In the genomic region with DNA sequence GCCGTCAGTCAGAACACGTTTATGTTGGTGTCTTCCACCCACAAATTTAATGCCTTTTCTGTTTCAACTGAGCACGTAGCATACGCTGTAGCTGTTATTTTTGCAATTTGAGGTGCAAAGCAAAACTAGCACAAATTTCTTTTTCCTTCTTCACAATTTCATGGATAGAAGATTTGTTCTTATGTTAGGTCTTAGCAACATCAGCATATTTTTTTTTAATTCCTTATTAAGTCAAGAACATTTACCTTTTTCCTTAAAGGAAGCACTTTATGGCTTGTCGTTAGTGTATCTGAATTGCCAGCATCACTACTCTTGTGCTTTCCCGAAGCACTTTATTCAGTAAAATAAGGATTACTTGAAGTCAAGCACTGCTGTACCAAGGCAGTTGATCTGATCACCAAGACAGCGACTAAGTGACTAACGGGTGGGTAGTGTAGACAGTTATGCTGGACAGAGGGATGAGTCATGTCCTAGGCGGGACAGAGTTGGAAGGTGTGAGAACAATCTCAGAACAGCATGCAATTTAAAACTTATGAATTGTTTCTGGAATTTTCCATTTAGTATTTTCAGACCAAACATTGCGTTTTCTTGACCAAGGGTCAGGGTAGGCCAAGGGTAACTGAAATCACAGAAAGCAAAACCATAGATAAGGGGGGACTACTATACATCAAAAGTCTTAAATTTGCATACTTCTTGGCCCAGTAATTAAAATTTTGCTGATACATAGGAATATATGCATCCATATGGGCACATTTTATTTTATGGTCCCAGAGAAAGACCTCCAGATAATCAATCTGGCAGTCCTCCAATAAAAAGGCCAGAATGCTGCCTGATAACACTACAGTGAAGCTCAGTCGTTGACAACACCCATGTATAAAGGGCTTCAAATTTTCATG, we compare ENCODE assay signal across 13 cellular contexts. TPM values are rescaled to one million over a fixed set of nuclear protein-coding genes. Genes with fewer than 3 reads are reported as not detected.
DNase-seq lines count a peak whose midpoint lies in the region; ATAC-seq and TF ChIP-seq lines count a peak whose summit lies in the region.
"Had no signal": no experiment of that assay in that cellular context is flagged by ENCODE, and none has a peak within 500 bp of the region (broad histone marks: within the 10 kb centered on the region; RNA-seq: fewer than 3 reads in every experiment).

No MANE protein-coding gene starts in this region.

- H4K8ac ChIP-seq in mesendoderm (ENCODE audit: low read depth, low read length) = no peak overlapping the region

- no peaks in the 10 kb centered on the region for H3K79me1 ChIP-seq in mesendoderm (ENCODE audit: low read length)

- no peak overlapping the region for H2BK120ac ChIP-seq in mesendoderm (ENCODE audit: low read depth, low read length)

- CTCF ChIA-PET in activated CD8-positive, alpha-beta T cell treated with anti-CD3 and anti-CD28 coated beads for 36 hours (lab: Charles Lee) = no interaction called here
- CTCF ChIA-PET in activated CD8-positive, alpha-beta T cell treated with anti-CD3 and anti-CD28 coated beads, Interleukin-2, amount 10 ng/mL, durations not matched to agents 7 days and 5 days (lab: Charles Lee) = no interaction called here

- H3K79me2 ChIP-seq in mesendoderm (ENCODE audit: control insufficient read depth, insufficient read depth, low read length) = no peaks in the 10 kb centered on the region

- no peaks in the 10 kb centered on the region for H3K9me3 ChIP-seq in body of pancreas
- H3K9me3 ChIP-seq: sigmoid colon, transverse colon had no signal

- no peak overlapping the region for H2AK5ac ChIP-seq in mesendoderm (ENCODE audit: low read length)

- H3K27me3 Mint-ChIP-seq in activated CD8-positive, alpha-beta T cell treated with anti-CD3 and anti-CD28 coated beads for 36 hours = no peaks in the 10 kb centered on the region
- no peaks in the 10 kb centered on the region for H3K27me3 Mint-ChIP-seq in activated CD8-positive, alpha-beta T cell treated with anti-CD3 and anti-CD28 coated beads, Interleukin-2, amount 10 ng/mL, durations not matched to agents 7 days and 5 days (ENCODE audit: low read depth)
- H3K27me3 Mint-ChIP-seq in activated T-helper 1 cell treated with anti-CD3 and anti-CD28 coated beads, Interleukin-12 subunit alpha, Interleukin-12 subunit beta, Interleukin-2, Interleukin-4 antibody, amounts not matched to agents 30 ng/mL and 10 ng/mL and 1 ng/mL, durations not matched to agents 14 hours and 24 hours and 36 hours (ENCODE audit: insufficient read depth) = no peaks in the 10 kb centered on the region
- H3K27me3 Mint-ChIP-seq: naive thymus-derived CD8-positive, alpha-beta T cell had no signal

- H3K4me3 Mint-ChIP-seq in activated CD8-positive, alpha-beta T cell treated with anti-CD3 and anti-CD28 coated beads for 36 hours = no peak overlapping the region
- no peak overlapping the region for H3K4me3 Mint-ChIP-seq in activated CD8-positive, alpha-beta T cell treated with anti-CD3 and anti-CD28 coated beads, Interleukin-2, amount 10 ng/mL, durations not matched to agents 7 days and 5 days
- H3K4me3 Mint-ChIP-seq in activated T-helper 1 cell treated with anti-CD3 and anti-CD28 coated beads, Interleukin-12 subunit alpha, Interleukin-12 subunit beta, Interleukin-2, Interleukin-4 antibody, amounts not matched to agents 30 ng/mL and 10 ng/mL and 1 ng/mL, durations not matched to agents 14 hours and 24 hours and 36 hours = no peak overlapping the region
- no peak overlapping the region for H3K4me3 Mint-ChIP-seq in stimulated activated effector memory CD8-positive, alpha-beta T cell treated with anti-CD3 and anti-CD28 coated beads, Interleukin-12 subunit alpha, Interleukin-12 subunit beta, amount 100 ng/mL, for 72 hours
- H3K4me3 Mint-ChIP-seq: H9; naive thymus-derived CD8-positive, alpha-beta T cell had no signal

- POLR2A ChIA-PET in activated CD8-positive, alpha-beta T cell treated with anti-CD3 and anti-CD28 coated beads for 36 hours (lab: Charles Lee) = interaction anchor here (2.4 kb wide), 1 partner anchor 13 kb away, joined by 6 read pairs; the partner anchor contains the start of genes BABAM2 and RBKS
- POLR2A ChIA-PET in activated CD8-positive, alpha-beta T cell treated with anti-CD3 and anti-CD28 coated beads, Interleukin-2, amount 10 ng/mL, durations not matched to agents 7 days and 5 days (lab: Charles Lee) = no interaction called here

- H3K9me3 Mint-ChIP-seq in activated CD8-positive, alpha-beta T cell treated with anti-CD3 and anti-CD28 coated beads for 36 hours = peaks cover 2% of the 10 kb centered on the region
- H3K9me3 Mint-ChIP-seq in activated CD8-positive, alpha-beta T cell treated with anti-CD3 and anti-CD28 coated beads, Interleukin-2, amount 10 ng/mL, durations not matched to agents 7 days and 5 days (ENCODE audit: insufficient read depth) = no peaks in the 10 kb centered on the region
- H3K9me3 Mint-ChIP-seq in activated T-helper 1 cell treated with anti-CD3 and anti-CD28 coated beads, Interleukin-12 subunit alpha, Interleukin-12 subunit beta, Interleukin-2, Interleukin-4 antibody, amounts not matched to agents 30 ng/mL and 10 ng/mL and 1 ng/mL, durations not matched to agents 14 hours and 24 hours and 36 hours = peaks cover 5% of the 10 kb centered on the region
- peaks cover 2% of the 10 kb centered on the region for H3K9me3 Mint-ChIP-seq in stimulated activated effector memory CD8-positive, alpha-beta T cell treated with anti-CD3 and anti-CD28 coated beads, Interleukin-12 subunit alpha, Interleukin-12 subunit beta, amount 100 ng/mL, for 72 hours
- H3K9me3 Mint-ChIP-seq: H9; naive thymus-derived CD8-positive, alpha-beta T cell had no signal

- no peak overlapping the region for H3K27ac ChIP-seq in mesendoderm (ENCODE audit: low read depth, low read length)
- H3K27ac ChIP-seq in body of pancreas = no peak overlapping the region
- H3K27ac ChIP-seq: sigmoid colon, transverse colon had no signal

- no peak overlapping the region for H3K56ac ChIP-seq in mesendoderm (ENCODE audit: low read length)

- H3K36me3 Mint-ChIP-seq in activated CD8-positive, alpha-beta T cell treated with anti-CD3 and anti-CD28 coated beads for 36 hours (ENCODE audit: low read depth) = peaks cover 70% of the 10 kb centered on the region
- peaks cover 69% of the 10 kb centered on the region for H3K36me3 Mint-ChIP-seq in activated CD8-positive, alpha-beta T cell treated with anti-CD3 and anti-CD28 coated beads, Interleukin-2, amount 10 ng/mL, durations not matched to agents 7 days and 5 days (ENCODE audit: low read depth)
- peaks cover 51% of the 10 kb centered on the region for H3K36me3 Mint-ChIP-seq in activated T-helper 1 cell treated with anti-CD3 and anti-CD28 coated beads, Interleukin-12 subunit alpha, Interleukin-12 subunit beta, Interleukin-2, Interleukin-4 antibody, amounts not matched to agents 30 ng/mL and 10 ng/mL and 1 ng/mL, durations not matched to agents 14 hours and 24 hours and 36 hours (ENCODE audit: low read depth)
- H3K36me3 Mint-ChIP-seq in stimulated activated effector memory CD8-positive, alpha-beta T cell treated with anti-CD3 and anti-CD28 coated beads, Interleukin-12 subunit alpha, Interleukin-12 subunit beta, amount 100 ng/mL, for 72 hours = peaks cover 58% of the 10 kb centered on the region

- peaks cover 77% of the 10 kb centered on the region for H3K4me1 Mint-ChIP-seq in activated CD8-positive, alpha-beta T cell treated with anti-CD3 and anti-CD28 coated beads for 36 hours (ENCODE audit: low read depth)
- H3K4me1 Mint-ChIP-seq in activated CD8-positive, alpha-beta T cell treated with anti-CD3 and anti-CD28 coated beads, Interleukin-2, amount 10 ng/mL, durations not matched to agents 7 days and 5 days (ENCODE audit: low read depth) = peaks cover 35% of the 10 kb centered on the region
- H3K4me1 Mint-ChIP-seq in activated T-helper 1 cell treated with anti-CD3 and anti-CD28 coated beads, Interleukin-12 subunit alpha, Interleukin-12 subunit beta, Interleukin-2, Interleukin-4 antibody, amounts not matched to agents 30 ng/mL and 10 ng/mL and 1 ng/mL, durations not matched to agents 14 hours and 24 hours and 36 hours (ENCODE audit: low read depth) = peaks cover 54% of the 10 kb centered on the region
- H3K4me1 Mint-ChIP-seq in stimulated activated effector memory CD8-positive, alpha-beta T cell treated with anti-CD3 and anti-CD28 coated beads, Interleukin-12 subunit alpha, Interleukin-12 subunit beta, amount 100 ng/mL, for 72 hours = peaks cover 73% of the 10 kb centered on the region

- H3K36me3 ChIP-seq in mesendoderm (ENCODE audit: control insufficient read depth, insufficient read depth, low read length) (no peaks in the 10 kb centered on the region), body of pancreas (replicated peaks in 1 of 2; ENCODE audit: insufficient read depth in 1 of 2, low read depth in 2 of 2) (no peaks in the 10 kb centered on the region)
- H3K36me3 ChIP-seq: sigmoid colon, transverse colon had no signal

- TF ChIP-seq POLR2A in body of pancreas (IDR thresholded peaks at IDR 0.05) = no peak

- WGBS in mesendoderm (ENCODE audit: extremely low coverage, insufficient coverage, low lambda C conversion rate) = no CpG with 5 or more reads among the region's 11 CpGs
- WGBS in body of pancreas, 2 donors = 86 to 88% methylated on average over 11 of the region's 11 CpGs

- no peak overlapping the region for H3K4me2 ChIP-seq in mesendoderm (ENCODE audit: low read length)

- peak overlapping the region; percentile 93 for H3K27ac Mint-ChIP-seq in activated CD8-positive, alpha-beta T cell treated with anti-CD3 and anti-CD28 coated beads for 36 hours
- H3K27ac Mint-ChIP-seq in activated CD8-positive, alpha-beta T cell treated with anti-CD3 and anti-CD28 coated beads, Interleukin-2, amount 10 ng/mL, durations not matched to agents 7 days and 5 days = no peak overlapping the region
- H3K27ac Mint-ChIP-seq in activated T-helper 1 cell treated with anti-CD3 and anti-CD28 coated beads, Interleukin-12 subunit alpha, Interleukin-12 subunit beta, Interleukin-2, Interleukin-4 antibody, amounts not matched to agents 30 ng/mL and 10 ng/mL and 1 ng/mL, durations not matched to agents 14 hours and 24 hours and 36 hours = peak overlapping the region; percentile 21
- H3K27ac Mint-ChIP-seq in stimulated activated effector memory CD8-positive, alpha-beta T cell treated with anti-CD3 and anti-CD28 coated beads, Interleukin-12 subunit alpha, Interleukin-12 subunit beta, amount 100 ng/mL, for 72 hours = peak overlapping the region; percentile 94
- H3K27ac Mint-ChIP-seq: H9 had no signal

- no peak overlapping the region for H3K23ac ChIP-seq in mesendoderm (ENCODE audit: low read length)

- H3K4ac ChIP-seq in mesendoderm (ENCODE audit: low read depth, low read length) = no peak overlapping the region

- no peak for TF ChIP-seq CTCF in activated CD8-positive, alpha-beta T cell treated with anti-CD3 and anti-CD28 coated beads for 36 hours (IDR thresholded peaks at IDR 0.05)
- no peak for TF ChIP-seq CTCF in fibroblast of mammary gland (conservative IDR thresholded peaks at IDR 0.05; ENCODE audit: control insufficient read depth, insufficient read depth, low read depth, low read length)
- no peak for TF ChIP-seq CTCF in body of pancreas (IDR thresholded peaks at IDR 0.05)

- no peak overlapping the region for H3K18ac ChIP-seq in mesendoderm (ENCODE audit: low read length)

- no peaks in the 10 kb centered on the region for H3K27me3 ChIP-seq in mesendoderm (ENCODE audit: insufficient read depth, low read length, poor library complexity)
- no peaks in the 10 kb centered on the region for H3K27me3 ChIP-seq in body of pancreas
- H3K27me3 ChIP-seq: sigmoid colon, transverse colon had no signal

- intact Hi-C loops in activated CD8-positive, alpha-beta T cell treated with anti-CD3 and anti-CD28 coated beads for 36 hours (cut with micrococcal nuclease) = loop anchor here (2.0 kb wide), 1 partner anchor 51 kb away; no protein-coding TSS in a partner anchor
- intact Hi-C loops in activated T-helper 1 cell treated with anti-CD3 and anti-CD28 coated beads, Interleukin-12 subunit alpha, Interleukin-12 subunit beta, Interleukin-2, Interleukin-4 antibody, amounts not matched to agents 30 ng/mL and 10 ng/mL and 1 ng/mL, durations not matched to agents 14 hours and 24 hours and 36 hours (cut with micrococcal nuclease) = loop anchor here (5.0 kb wide), 1 partner anchor 543 kb away; no protein-coding TSS in a partner anchor
- intact Hi-C loops in body of pancreas (cut with DNase I) = no loop called here

- ATAC-seq in activated CD8-positive, alpha-beta T cell treated with anti-CD3 and anti-CD28 coated beads for 36 hours = peak; percentile 44
- no peak for ATAC-seq in activated CD8-positive, alpha-beta T cell treated with anti-CD3 and anti-CD28 coated beads, Interleukin-2, amount 10 ng/mL, durations not matched to agents 7 days and 5 days
- ATAC-seq in stimulated activated effector memory CD8-positive, alpha-beta T cell treated with anti-CD3 and anti-CD28 coated beads, Interleukin-12 subunit alpha, Interleukin-12 subunit beta, amount 100 ng/mL, for 72 hours = peak; percentile 68
- ATAC-seq in HG03354 (IDR thresholded peaks at IDR 0.05; ENCODE audit: poor library complexity, severe bottlenecking, unreplicated experiment) (no peak), body of pancreas (no peak)
- ATAC-seq: naive thymus-derived CD8-positive, alpha-beta T cell had no signal

- no peak overlapping the region for H4K5ac ChIP-seq in mesendoderm (ENCODE audit: low read length)

- DNase-seq in activated CD8-positive, alpha-beta T cell treated with anti-CD3 and anti-CD28 coated beads for 36 hours = peak; percentile 50
- no peak for DNase-seq in activated CD8-positive, alpha-beta T cell treated with anti-CD3 and anti-CD28 coated beads, Interleukin-2, amount 10 ng/mL, durations not matched to agents 7 days and 5 days
- DNase-seq in activated T-helper 1 cell treated with anti-CD3 and anti-CD28 coated beads, Interleukin-12 subunit alpha, Interleukin-12 subunit beta, Interleukin-2, Interleukin-4 antibody, amounts not matched to agents 30 ng/mL and 10 ng/mL and 1 ng/mL, durations not matched to agents 14 hours and 24 hours and 36 hours (ENCODE audit: low spot score) = no peak
- DNase-seq in fibroblast of mammary gland (ENCODE audit: low read depth) = peak; percentile 82
- no peak for DNase-seq in stimulated activated effector memory CD8-positive, alpha-beta T cell treated with anti-CD3 and anti-CD28 coated beads, Interleukin-12 subunit alpha, Interleukin-12 subunit beta, amount 100 ng/mL, for 72 hours (ENCODE audit: low spot score in 2 of 2)
- DNase-seq in mesendoderm = no peak
- no peak for DNase-seq in body of pancreas
- DNase-seq: H9; naive thymus-derived CD8-positive, alpha-beta T cell; NCI-H2171; sigmoid colon; transverse colon had no signal

- H3K9ac ChIP-seq in mesendoderm (ENCODE audit: low read length) = no peak overlapping the region

- H2BK15ac ChIP-seq in mesendoderm (replicated peaks; ENCODE audit: low read depth) = no peak overlapping the region

- H3K4me3 ChIP-seq in fibroblast of mammary gland (ENCODE audit: control insufficient read depth, low read depth, low read length) = no peak overlapping the region
- no peak overlapping the region for H3K4me3 ChIP-seq in mesendoderm (ENCODE audit: low read length)
- H3K4me3 ChIP-seq in body of pancreas = no peak overlapping the region
- H3K4me3 ChIP-seq: sigmoid colon, transverse colon had no signal

- H2BK5ac ChIP-seq in mesendoderm (ENCODE audit: low read length) = no peak overlapping the region

- H3K4me1 ChIP-seq in mesendoderm (ENCODE audit: control insufficient read depth, low read depth, low read length) (no peaks in the 10 kb centered on the region), body of pancreas (no peaks in the 10 kb centered on the region)

RNA-seq across cellular contexts. Expression of gene BABAM2, which starts 13.4 kb away (rescaled TPM):
- total RNA-seq in activated CD8-positive, alpha-beta T cell treated with anti-CD3 and anti-CD28 coated beads for 36 hours = 10 to 100 TPM; 66.8 to 68.4 TPM
- total RNA-seq in activated CD8-positive, alpha-beta T cell treated with anti-CD3 and anti-CD28 coated beads, Interleukin-2, amount 10 ng/mL, durations not matched to agents 7 days and 5 days = 10 to 100 TPM; 47.0 to 49.0 TPM
- total RNA-seq in activated T-helper 1 cell treated with anti-CD3 and anti-CD28 coated beads, Interleukin-12 subunit alpha, Interleukin-12 subunit beta, Interleukin-2, Interleukin-4 antibody, amounts not matched to agents 30 ng/mL and 10 ng/mL and 1 ng/mL, durations not matched to agents 14 hours and 24 hours and 36 hours = 46.3 and 46.6 TPM in 2 replicates
- 21.5 TPM for polyA plus RNA-seq in mesendoderm (2013, experiment 1 of 2)
- polyA plus RNA-seq in mesendoderm (2013, experiment 2 of 2) = 21.5 TPM
- 10 to 100 TPM; 20.5 to 22.4 TPM for total RNA-seq in body of pancreas

RNA-seq across cellular contexts. Expression of gene RBKS, which starts 13.7 kb away (rescaled TPM):
- total RNA-seq in activated CD8-positive, alpha-beta T cell treated with anti-CD3 and anti-CD28 coated beads for 36 hours = 1 to 10 TPM; 7.2 to 8.9 TPM
- total RNA-seq in activated CD8-positive, alpha-beta T cell treated with anti-CD3 and anti-CD28 coated beads, Interleukin-2, amount 10 ng/mL, durations not matched to agents 7 days and 5 days = 1 to 10 TPM; 1.5 to 1.6 TPM
- 0.76 and 0.83 TPM in 2 replicates for total RNA-seq in activated T-helper 1 cell treated with anti-CD3 and anti-CD28 coated beads, Interleukin-12 subunit alpha, Interleukin-12 subunit beta, Interleukin-2, Interleukin-4 antibody, amounts not matched to agents 30 ng/mL and 10 ng/mL and 1 ng/mL, durations not matched to agents 14 hours and 24 hours and 36 hours
- polyA plus RNA-seq in mesendoderm (2013, experiment 1 of 2) = 0.63 TPM
- 0.69 TPM for polyA plus RNA-seq in mesendoderm (2013, experiment 2 of 2)
- 1 to 10 TPM; 1.0 to 7.6 TPM for total RNA-seq in body of pancreas

Comparison
In these comparisons a context has a peak if more than half of its experiments do, and no peak if none do; other contexts are left out.
1. ATAC-seq: peak in activated CD8-positive, alpha-beta T cell treated with anti-CD3 and anti-CD28 coated beads for 36 hours (single experiment) and stimulated activated effector memory CD8-positive, alpha-beta T cell treated with anti-CD3 and anti-CD28 coated beads, Interleukin-12 subunit alpha, Interleukin-12 subunit beta, amount 100 ng/mL, for 72 hours (single experiment); none in activated CD8-positive, alpha-beta T cell treated with anti-CD3 and anti-CD28 coated beads, Interleukin-2, amount 10 ng/mL, durations not matched to agents 7 days and 5 days (single experiment), HG03354 (single experiment) and body of pancreas (single experiment).
2. DNase-seq: peak in activated CD8-positive, alpha-beta T cell treated with anti-CD3 and anti-CD28 coated beads for 36 hours (single experiment) and fibroblast of mammary gland (single experiment); none in activated CD8-positive, alpha-beta T cell treated with anti-CD3 and anti-CD28 coated beads, Interleukin-2, amount 10 ng/mL, durations not matched to agents 7 days and 5 days (single experiment), activated T-helper 1 cell treated with anti-CD3 and anti-CD28 coated beads, Interleukin-12 subunit alpha, Interleukin-12 subunit beta, Interleukin-2, Interleukin-4 antibody, amounts not matched to agents 30 ng/mL and 10 ng/mL and 1 ng/mL, durations not matched to agents 14 hours and 24 hours and 36 hours (single experiment), stimulated activated effector memory CD8-positive, alpha-beta T cell treated with anti-CD3 and anti-CD28 coated beads, Interleukin-12 subunit alpha, Interleukin-12 subunit beta, amount 100 ng/mL, for 72 hours (0 of 2), mesendoderm (single experiment) and body of pancreas (0 of 4).